9 cellular contexts compared by ENCODE assay signal in the genomic region with DNA sequence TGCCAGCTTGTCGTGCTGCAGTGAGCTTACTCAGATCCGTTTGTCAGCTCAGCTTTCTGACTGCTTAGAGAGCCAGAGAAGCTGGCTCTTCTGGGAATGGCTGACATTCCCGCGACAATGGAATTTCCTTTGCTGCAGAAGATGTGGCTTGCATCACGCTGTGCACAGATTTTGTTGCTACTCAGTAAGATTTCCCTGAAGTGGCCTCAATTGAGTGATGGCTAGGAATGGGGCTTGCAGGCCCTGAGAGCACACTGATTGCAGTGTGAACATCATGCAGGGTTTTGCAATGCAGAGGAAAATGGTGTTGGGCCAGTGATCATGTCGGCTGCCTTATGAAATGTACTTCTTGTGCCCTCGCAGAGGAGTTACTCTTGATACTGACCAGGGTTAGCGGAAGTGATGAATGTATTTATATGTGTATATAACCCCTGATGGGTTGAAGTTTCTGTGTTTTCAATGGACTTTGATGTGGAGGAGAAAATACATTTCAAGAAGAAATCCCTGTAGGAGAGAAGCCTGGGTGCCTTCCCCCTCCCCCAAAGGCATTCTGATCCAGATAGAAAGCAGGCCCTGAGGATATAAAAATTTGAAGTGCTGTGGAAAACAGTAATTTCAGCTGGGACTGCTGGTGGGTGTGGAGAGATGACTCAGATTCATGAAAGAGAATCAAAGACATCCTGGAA.
A peak's percentile ranks its signal among the peaks of the same experiment; 100 is the strongest.
DNase-seq lines count a peak whose midpoint lies in the region; ATAC-seq and TF ChIP-seq lines count a peak whose summit lies in the region.
"Had no signal": no experiment of that assay in that cellular context is flagged by ENCODE, and none has a peak within 500 bp of the region (broad histone marks: within the 10 kb centered on the region; RNA-seq: fewer than 3 reads in every experiment).

No MANE protein-coding gene starts in this region.

- H3K18ac ChIP-seq in mesendoderm (ENCODE audit: low read length): no peak overlapping the region

- H3K9ac ChIP-seq in mesendoderm (ENCODE audit: low read length): no peak overlapping the region

- H3K27ac ChIP-seq in ectodermal cell (ENCODE audit: insufficient read depth, low read depth, low read length, poor library complexity, severe bottlenecking) (peak overlapping the region; percentile 57), mesendoderm (ENCODE audit: low read depth, low read length) (no peak overlapping the region), thoracic aorta (peak overlapping the region; percentile 0 to 2)

- ATAC-seq in thoracic aorta (ENCODE audit: insufficient number of reproducible peaks, low FRiP score, low read depth): peak; percentile 48
- ATAC-seq in HG02610 (IDR thresholded peaks at IDR 0.05; ENCODE audit: unreplicated experiment): no peak
- no peak for ATAC-seq in HG02870 (IDR thresholded peaks at IDR 0.05; ENCODE audit: unreplicated experiment)

- no peak overlapping the region for H4K8ac ChIP-seq in mesendoderm (ENCODE audit: low read depth, low read length)

- no peak for TF ChIP-seq POLR2A in lower leg skin (IDR thresholded peaks at IDR 0.05)

- H3K36me3 ChIP-seq in MG63: no peaks in the 10 kb centered on the region
- no peaks in the 10 kb centered on the region for H3K36me3 ChIP-seq in ectodermal cell (ENCODE audit: control insufficient read depth, insufficient read depth, low read length)
- H3K36me3 ChIP-seq in mesendoderm (ENCODE audit: control insufficient read depth, insufficient read depth, low read length): no peaks in the 10 kb centered on the region
- no peaks in the 10 kb centered on the region for H3K36me3 ChIP-seq in thoracic aorta

- TF ChIP-seq CTCF in thoracic aorta (IDR thresholded peaks at IDR 0.05) (no peak), lower leg skin (IDR thresholded peaks at IDR 0.05) (no peak)

- intact Hi-C loops in lower leg skin (cut with DNase I; ENCODE audit: low total_unique reads): no loop called here

- WGBS in ectodermal cell, 2 experiments: 36 to 40% methylated on average over 8 of the region's 8 CpGs
- no CpG with 5 or more reads among the region's 8 CpGs for WGBS in mesendoderm (ENCODE audit: extremely low coverage, insufficient coverage, low lambda C conversion rate)
- whole genome bisulfite sequencing in lower leg skin, 2 donors: 39 to 45% methylated on average over 8 of the region's 8 CpGs

- no peaks in the 10 kb centered on the region for H3K79me1 ChIP-seq in mesendoderm (ENCODE audit: low read length)

- no peak overlapping the region for H2AK5ac ChIP-seq in mesendoderm (ENCODE audit: low read length)

- H3K4me1 ChIP-seq in ectodermal cell (ENCODE audit: control insufficient read depth, insufficient read depth, low read length): peaks cover 23% of the 10 kb centered on the region
- peaks cover 4% of the 10 kb centered on the region for H3K4me1 ChIP-seq in mesendoderm (ENCODE audit: control insufficient read depth, low read depth, low read length)
- H3K4me1 ChIP-seq in thoracic aorta (ENCODE audit: control insufficient read depth in 1 of 2, low read depth in 2 of 2): peaks cover 5 to 19% of the 10 kb centered on the region in 2 donors

- no peak overlapping the region for H2BK15ac ChIP-seq in mesendoderm (replicated peaks; ENCODE audit: low read depth)

- DNase-seq in MG63 (peak; percentile 11), mesendoderm (peak; percentile 73), thoracic aorta (ENCODE audit: low spot score) (no peak), NCI-H446 treated with DMSO at 0.1 percent for 48 hours (lab: John Stamatoyannopoulos, UW) (no peak), lower leg skin (ENCODE audit: low spot score in 2 of 2) (no peak)
- DNase-seq: NCI-H2107 had no signal

- H3K79me2 ChIP-seq in mesendoderm (ENCODE audit: control insufficient read depth, insufficient read depth, low read length): no peaks in the 10 kb centered on the region

- H3K56ac ChIP-seq in mesendoderm (ENCODE audit: low read length): no peak overlapping the region

- no peak overlapping the region for H3K4ac ChIP-seq in mesendoderm (ENCODE audit: low read depth, low read length)

- H3K27me3 ChIP-seq in MG63: no peaks in the 10 kb centered on the region
- no peaks in the 10 kb centered on the region for H3K27me3 ChIP-seq in ectodermal cell (ENCODE audit: control insufficient read depth, insufficient read depth, low read length, poor library complexity, severe bottlenecking)
- no peaks in the 10 kb centered on the region for H3K27me3 ChIP-seq in mesendoderm (ENCODE audit: insufficient read depth, low read length, poor library complexity)
- no peaks in the 10 kb centered on the region for H3K27me3 ChIP-seq in thoracic aorta (replicated peaks; ENCODE audit: insufficient read depth)

- H4K5ac ChIP-seq in mesendoderm (ENCODE audit: low read length): no peak overlapping the region

- no peak overlapping the region for H3K4me2 ChIP-seq in mesendoderm (ENCODE audit: low read length)

- H3K4me3 ChIP-seq in MG63 (no peak overlapping the region), ectodermal cell (ENCODE audit: insufficient read depth, low read depth, low read length) (no peak overlapping the region), mesendoderm (ENCODE audit: low read length) (no peak overlapping the region), thoracic aorta (peak overlapping the region; percentile 0), lower leg skin (ENCODE audit: low read depth, poor library complexity, severe bottlenecking) (no peak overlapping the region)

- no peaks in the 10 kb centered on the region for H3K9me3 ChIP-seq in MG63
- H3K9me3 ChIP-seq in ectodermal cell (ENCODE audit: control insufficient read depth, low read length): no peaks in the 10 kb centered on the region
- no peaks in the 10 kb centered on the region for H3K9me3 ChIP-seq in thoracic aorta

- H3K23ac ChIP-seq in mesendoderm (ENCODE audit: low read length): no peak overlapping the region

- H2BK120ac ChIP-seq in mesendoderm (ENCODE audit: low read depth, low read length): no peak overlapping the region

- H2BK5ac ChIP-seq in mesendoderm (ENCODE audit: low read length): no peak overlapping the region

Comparison
In these comparisons a context has a peak if more than half of its experiments do, and no peak if none do; other contexts are left out.
1. DNase-seq: peak in MG63 (single experiment) and mesendoderm (single experiment); none in thoracic aorta (single experiment), NCI-H446 treated with DMSO at 0.1 percent for 48 hours (single experiment) and lower leg skin (0 of 2).